ENCODE assay signal across 8 cellular contexts in the genomic region with DNA sequence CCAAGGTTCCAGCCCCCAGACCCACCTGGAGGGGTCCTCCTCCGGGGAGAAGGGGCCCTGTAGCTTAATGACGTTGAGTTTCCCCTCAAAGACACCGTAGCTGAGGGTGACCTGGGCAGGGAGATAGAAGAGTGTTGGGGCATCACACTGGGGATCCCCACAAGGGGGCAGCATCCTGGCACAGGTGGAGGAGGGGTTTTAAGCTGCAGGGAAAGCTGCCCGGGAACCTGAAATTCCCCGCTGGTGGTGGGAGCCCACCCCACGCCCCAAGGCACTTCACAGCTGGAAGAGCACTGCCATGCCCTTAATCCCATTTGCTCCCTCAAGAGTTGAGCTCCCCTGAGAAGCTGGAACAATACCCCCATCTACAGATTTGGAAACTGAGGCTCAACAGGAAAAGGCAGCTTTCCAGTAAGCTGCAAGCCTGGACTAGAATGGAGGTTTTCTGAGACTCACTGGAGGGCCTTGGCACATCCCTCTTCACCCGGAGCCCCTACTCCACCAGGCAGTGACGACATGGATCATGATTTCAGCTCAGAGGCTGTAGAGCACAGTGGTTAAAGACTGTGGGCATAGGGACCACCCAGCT. TPM values are rescaled to one million over a fixed set of nuclear protein-coding genes. Genes with fewer than 3 reads are reported as not detected.
DNase-seq lines count a peak whose midpoint lies in the region; ATAC-seq and TF ChIP-seq lines count a peak whose summit lies in the region.

No MANE protein-coding gene starts in this region.

- H3K4me3 ChIP-seq in RWPE2 (ENCODE audit: severe bottlenecking), result no peak overlapping the region
- H3K4me3 ChIP-seq in naive thymus-derived CD4-positive, alpha-beta T cell (ENCODE audit: low read length), result no peak overlapping the region
- no peak overlapping the region for H3K4me3 ChIP-seq in sigmoid colon
- H3K4me3 ChIP-seq in aorta (ENCODE audit: low read length in 2 of 2), result no peak overlapping the region

- H3K4me1 Mint-ChIP-seq in brain, result peaks cover 13% of the 10 kb centered on the region
- peaks cover 13 to 24% (median 15%) of the 10 kb centered on the region in 7 donors for H3K4me1 Mint-ChIP-seq in naive thymus-derived CD4-positive, alpha-beta T cell

- TF ChIP-seq CTCF in RWPE2 (IDR thresholded peaks at IDR 0.05; ENCODE audit: poor library complexity, severe bottlenecking) (peak; percentile 64), brain (conservative IDR thresholded peaks at IDR 0.05) (peak; percentile 31 to 47), sigmoid colon (IDR thresholded peaks at IDR 0.05) (peak in 1 of 4 experiments; percentile 15)

- H3K27me3 ChIP-seq in RWPE2 (ENCODE audit: insufficient read depth, poor library complexity, severe bottlenecking) (no peaks in the 10 kb centered on the region), sigmoid colon (peaks cover 5 to 61% (median 22%) of the 10 kb centered on the region in 3 donors), aorta (ENCODE audit: control insufficient read depth in 1 of 2, insufficient read depth in 2 of 2, low read length in 1 of 2) (no peaks in the 10 kb centered on the region)
- no peaks in the 10 kb centered on the region for H3K27me3 ChIP-seq in naive thymus-derived CD4-positive, alpha-beta T cell (ENCODE audit: control insufficient read depth in 2 of 2, insufficient read depth in 2 of 2, low read length in 2 of 2)

- DNase-seq in stimulated activated naive CD4-positive, alpha-beta T cell (lab: John Stamatoyannopoulos, UW), result peak; percentile 16 to 55 (median 32)
- DNase-seq in stimulated activated naive CD4-positive, alpha-beta T cell treated with Interleukin-2 at 50 U/mL for 16 hours (lab: John Stamatoyannopoulos, UW), result no peak
- DNase-seq in RWPE2 (ENCODE audit: low spot score) (no peak), sigmoid colon (no peak), ureter (ENCODE audit: low spot score) (no peak), aorta (no peak)
- peak in 7 of 9 donors; percentile 34 to 54 (median 38) for DNase-seq in naive thymus-derived CD4-positive, alpha-beta T cell

- H3K27me3 Mint-ChIP-seq in brain, result peaks cover 10% of the 10 kb centered on the region
- H3K27me3 Mint-ChIP-seq in naive thymus-derived CD4-positive, alpha-beta T cell, result no peaks in the 10 kb centered on the region

- H3K27ac ChIP-seq in RWPE2 (ENCODE audit: poor library complexity, severe bottlenecking) (no peak overlapping the region), sigmoid colon (no peak overlapping the region), aorta (ENCODE audit: low read depth in 1 of 2, low read length in 2 of 2) (no peak overlapping the region)
- no peak overlapping the region for H3K27ac ChIP-seq in naive thymus-derived CD4-positive, alpha-beta T cell (ENCODE audit: low read depth, low read length)

- no peak for TF ChIP-seq POLR2A in sigmoid colon (IDR thresholded peaks at IDR 0.05)

- H3K9me3 Mint-ChIP-seq in brain, result peaks cover 0 to 3% (median 0%) of the 10 kb centered on the region in 5 experiments
- no peaks in the 10 kb centered on the region for H3K9me3 Mint-ChIP-seq in naive thymus-derived CD4-positive, alpha-beta T cell

- H3K4me1 ChIP-seq in RWPE2 (ENCODE audit: insufficient read depth, poor library complexity, severe bottlenecking) (no peaks in the 10 kb centered on the region), sigmoid colon (no peaks in the 10 kb centered on the region), aorta (ENCODE audit: control insufficient read depth in 1 of 2, insufficient read depth in 2 of 2, low read length in 2 of 2) (no peaks in the 10 kb centered on the region)
- H3K4me1 ChIP-seq in naive thymus-derived CD4-positive, alpha-beta T cell (ENCODE audit: control insufficient read depth in 2 of 2, insufficient read depth in 2 of 2, low read length in 2 of 2), result no peaks in the 10 kb centered on the region

- no peak overlapping the region for H3K4me3 Mint-ChIP-seq in brain
- H3K4me3 Mint-ChIP-seq in naive thymus-derived CD4-positive, alpha-beta T cell, result no peak overlapping the region

- H3K36me3 ChIP-seq in RWPE2 (ENCODE audit: low read depth) (no peaks in the 10 kb centered on the region), sigmoid colon (no peaks in the 10 kb centered on the region), aorta (ENCODE audit: control insufficient read depth in 1 of 2, insufficient read depth in 2 of 2, low read length in 1 of 2) (no peaks in the 10 kb centered on the region)
- H3K36me3 ChIP-seq in naive thymus-derived CD4-positive, alpha-beta T cell (ENCODE audit: control insufficient read depth in 2 of 3, insufficient read depth in 3 of 3, low read length in 3 of 3), result peaks cover 5 to 97% (median 20%) of the 10 kb centered on the region in 3 experiments

- CTCF ChIA-PET in naive thymus-derived CD4-positive, alpha-beta T cell (lab: Charles Lee), result interaction anchor here (0.9 to 6.0 kb wide), 16 partner anchors 11 to 205 kb away, joined by 3 to 45 read pairs (median 7); a partner anchor contains a TSS

- ATAC-seq in RWPE2 (ENCODE audit: low read depth) (no peak), aorta (ENCODE audit: low FRiP score) (no peak)
- ATAC-seq in naive thymus-derived CD4-positive, alpha-beta T cell, result peak; percentile 60

- H3K36me3 Mint-ChIP-seq in brain, result no peaks in the 10 kb centered on the region
- peaks cover 8 to 41% (median 26%) of the 10 kb centered on the region in 5 donors for H3K36me3 Mint-ChIP-seq in naive thymus-derived CD4-positive, alpha-beta T cell

- POLR2A ChIA-PET in naive thymus-derived CD4-positive, alpha-beta T cell (lab: Charles Lee), result interaction anchor here (0.7 to 3.8 kb wide), 6 partner anchors 9 to 45 kb away, joined by 3 to 32 read pairs (median 5); a partner anchor contains a TSS

- no peak for TF ChIP-seq EP300 in sigmoid colon (IDR thresholded peaks at IDR 0.05)

- intact Hi-C loops in naive thymus-derived CD4-positive, alpha-beta T cell (cut with micrococcal nuclease), result loop anchor here in 1 of 2 donors (1.0 kb wide), 3 partner anchors 21 to 95 kb away; no protein-coding TSS in a partner anchor
- intact Hi-C loops in sigmoid colon (cut with DNase I) (no loop called here), aorta (cut with DNase I) (no loop called here)

- no peak overlapping the region for H3K27ac Mint-ChIP-seq in brain
- peak overlapping the region in 5 of 9 donors; percentile 11 to 87 (median 51) for H3K27ac Mint-ChIP-seq in naive thymus-derived CD4-positive, alpha-beta T cell

- no peaks in the 10 kb centered on the region for H3K9me3 ChIP-seq in RWPE2 (ENCODE audit: severe bottlenecking)
- no peaks in the 10 kb centered on the region for H3K9me3 ChIP-seq in naive thymus-derived CD4-positive, alpha-beta T cell (ENCODE audit: control insufficient read depth in 2 of 3, low read length in 3 of 3)
- H3K9me3 ChIP-seq in sigmoid colon, result no peaks in the 10 kb centered on the region
- no peaks in the 10 kb centered on the region for H3K9me3 ChIP-seq in aorta (ENCODE audit: control insufficient read depth, low read length)

- 22 to 56% methylated on average over 8 of the region's 8 CpGs for WGBS in sigmoid colon, 2 donors
- WGBS in aorta, 2 donors, result 18 to 19% methylated on average over 8 of the region's 8 CpGs

RNA-seq across cellular contexts. Expression of a gene that starts 13.7 kb away (rescaled TPM):
- 6.8 TPM for polyA plus RNA-seq in brain (ENCODE audit: insufficient read depth, low read depth, low replicate concordance)
- 100 to 1,000 TPM; 146 to 223 (median 203) TPM for total RNA-seq in naive thymus-derived CD4-positive, alpha-beta T cell
- 100 to 1,000 TPM; 350 to 449 TPM for polyA plus RNA-seq in naive thymus-derived CD4-positive, alpha-beta T cell
- total RNA-seq in sigmoid colon, result 10 to 100 TPM in 3 of 4 donors, 1 to 10 TPM in 1; 8.0 to 15.3 (median 11.4) TPM
- 10 to 100 TPM in 2 of 3 donors, 1 to 10 TPM in 1; 9.9 to 33.9 (median 10.8) TPM for polyA plus RNA-seq in sigmoid colon
- 20.3 TPM for total RNA-seq in ureter
- 10 to 100 TPM; 22.8 to 35.4 TPM for total RNA-seq in aorta
- 10 to 100 TPM in 1 of 2 donors, 1 to 10 TPM in 1; 6.7 to 12.0 TPM for polyA plus RNA-seq in aorta

RNA-seq across cellular contexts. Expression of a gene that starts 45.2 kb away (rescaled TPM):
- polyA plus RNA-seq in brain (ENCODE audit: insufficient read depth, low read depth, low replicate concordance) (3.7 TPM), sigmoid colon (under 1 TPM in 1 of 3 donors, not detected in 2; 0.31 TPM), aorta (not detected)
- total RNA-seq in naive thymus-derived CD4-positive, alpha-beta T cell, result under 1 TPM; 0.10 to 0.66 (median 0.57) TPM
- polyA plus RNA-seq in naive thymus-derived CD4-positive, alpha-beta T cell, result not detected
- total RNA-seq in sigmoid colon (under 1 TPM in 3 of 4 donors, not detected in 1; under 0.01 to 0.55 (median under 0.01) TPM), ureter (0.10 TPM), aorta (under 1 TPM; 0.06 to 0.24 TPM)

RNA-seq across cellular contexts. Expression of a gene that starts 46.7 kb away (rescaled TPM):
- 3.7 TPM for polyA plus RNA-seq in brain (ENCODE audit: insufficient read depth, low read depth, low replicate concordance)
- total RNA-seq in naive thymus-derived CD4-positive, alpha-beta T cell, result 1 to 10 TPM in 1 of 5 experiments, under 1 TPM in 3, not detected in 1; 0.13 to 1.0 (median 0.57) TPM
- polyA plus RNA-seq in naive thymus-derived CD4-positive, alpha-beta T cell, result under 1 TPM in 1 of 2 donors, not detected in 1; 0.69 TPM
- total RNA-seq in sigmoid colon, result 1 to 10 TPM; 2.8 to 8.6 (median 3.5) TPM
- 10 to 100 TPM; 31.8 to 41.0 (median 37.7) TPM for polyA plus RNA-seq in sigmoid colon
- total RNA-seq in ureter, result 14.9 TPM
- total RNA-seq in aorta, result 10 to 100 TPM; 10.1 to 24.9 TPM
- 1 to 10 TPM; 2.2 to 8.8 TPM for polyA plus RNA-seq in aorta

Comparison
In these comparisons a context has a peak if more than half of its experiments do, and no peak if none do; other contexts are left out.
1. DNase-seq: peak in stimulated activated naive CD4-positive, alpha-beta T cell (6 of 6) and naive thymus-derived CD4-positive, alpha-beta T cell (7 of 9); none in stimulated activated naive CD4-positive, alpha-beta T cell treated with Interleukin-2 at 50 U/mL for 16 hours (single experiment), RWPE2 (single experiment), sigmoid colon (single experiment), ureter (single experiment) and aorta (0 of 2).
2. H3K27ac Mint-ChIP-seq: peak in naive thymus-derived CD4-positive, alpha-beta T cell (5 of 9); none in brain (0 of 5).